ENCODE assay signal across 8 cellular contexts in the genomic region with DNA sequence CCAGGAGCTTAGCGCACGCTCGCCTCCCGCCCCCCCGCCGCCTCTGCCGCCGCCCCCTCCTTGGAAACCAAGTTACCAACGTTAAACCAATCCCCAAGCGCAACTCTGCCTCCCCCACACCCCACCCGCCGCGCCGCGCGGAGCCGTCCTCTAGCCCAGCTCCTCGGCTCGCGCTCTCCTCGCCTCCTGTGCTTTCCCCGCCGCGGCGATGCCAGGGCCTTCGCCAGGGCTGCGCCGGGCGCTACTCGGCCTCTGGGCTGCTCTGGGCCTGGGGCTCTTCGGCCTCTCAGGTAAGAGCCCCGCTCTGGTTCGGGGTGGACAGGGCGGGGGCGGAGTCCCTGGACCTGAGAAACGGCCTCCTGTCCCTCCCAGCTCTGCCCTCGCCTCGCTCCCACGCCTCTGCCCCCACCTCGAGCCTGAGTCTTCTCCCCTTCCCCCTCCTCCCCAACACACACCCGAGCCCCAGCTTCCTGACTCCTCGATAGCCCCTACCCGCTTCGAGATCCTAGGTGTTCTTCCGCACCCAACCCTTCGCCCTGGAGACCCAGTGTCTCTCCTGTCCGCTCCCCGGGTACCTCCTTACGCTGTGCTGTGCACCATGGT. TPM values are rescaled to one million over a fixed set of nuclear protein-coding genes. Genes with fewer than 3 reads are reported as not detected.
A peak's percentile ranks its signal among the peaks of the same experiment; 100 is the strongest.
DNase-seq lines count a peak whose midpoint lies in the region; ATAC-seq and TF ChIP-seq lines count a peak whose summit lies in the region.

A gene with protein sequence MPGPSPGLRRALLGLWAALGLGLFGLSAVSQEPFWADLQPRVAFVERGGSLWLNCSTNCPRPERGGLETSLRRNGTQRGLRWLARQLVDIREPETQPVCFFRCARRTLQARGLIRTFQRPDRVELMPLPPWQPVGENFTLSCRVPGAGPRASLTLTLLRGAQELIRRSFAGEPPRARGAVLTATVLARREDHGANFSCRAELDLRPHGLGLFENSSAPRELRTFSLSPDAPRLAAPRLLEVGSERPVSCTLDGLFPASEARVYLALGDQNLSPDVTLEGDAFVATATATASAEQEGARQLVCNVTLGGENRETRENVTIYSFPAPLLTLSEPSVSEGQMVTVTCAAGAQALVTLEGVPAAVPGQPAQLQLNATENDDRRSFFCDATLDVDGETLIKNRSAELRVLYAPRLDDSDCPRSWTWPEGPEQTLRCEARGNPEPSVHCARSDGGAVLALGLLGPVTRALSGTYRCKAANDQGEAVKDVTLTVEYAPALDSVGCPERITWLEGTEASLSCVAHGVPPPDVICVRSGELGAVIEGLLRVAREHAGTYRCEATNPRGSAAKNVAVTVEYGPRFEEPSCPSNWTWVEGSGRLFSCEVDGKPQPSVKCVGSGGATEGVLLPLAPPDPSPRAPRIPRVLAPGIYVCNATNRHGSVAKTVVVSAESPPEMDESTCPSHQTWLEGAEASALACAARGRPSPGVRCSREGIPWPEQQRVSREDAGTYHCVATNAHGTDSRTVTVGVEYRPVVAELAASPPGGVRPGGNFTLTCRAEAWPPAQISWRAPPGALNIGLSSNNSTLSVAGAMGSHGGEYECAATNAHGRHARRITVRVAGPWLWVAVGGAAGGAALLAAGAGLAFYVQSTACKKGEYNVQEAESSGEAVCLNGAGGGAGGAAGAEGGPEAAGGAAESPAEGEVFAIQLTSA (plus strand): TSS at position 117 of the 603 bp plus-strand sequence. CDS start 92 bp downstream, at position 209.

- H3K36me3 ChIP-seq in CD4-positive, CD25-positive, alpha-beta regulatory T cell (ENCODE audit: control insufficient read depth, insufficient read depth, low read length), result peaks cover 7% of the 10 kb centered on the region
- peaks cover 16% of the 10 kb centered on the region; the same call in 1 of the 2 replicates for H3K36me3 ChIP-seq in IMR-90 (ENCODE audit: control insufficient read depth, insufficient read depth, low read length)
- H3K36me3 ChIP-seq in skeletal muscle satellite cell (ENCODE audit: insufficient read depth, low read length), result no peaks in the 10 kb centered on the region

- no peak for ATAC-seq in CD4-positive, CD25-positive, alpha-beta regulatory T cell (ENCODE audit: low read depth in 2 of 2)
- ATAC-seq in IMR-90 (ENCODE audit: low read depth), result peak; percentile 10
- no peak for ATAC-seq in GM21381 (IDR thresholded peaks at IDR 0.05; ENCODE audit: unreplicated experiment)
- no peak for ATAC-seq in HG02852 (IDR thresholded peaks at IDR 0.05; ENCODE audit: unreplicated experiment)

- intact Hi-C loops in IMR-90 (cut with micrococcal nuclease), result no loop called here
- intact Hi-C loops in activated CD4-positive, alpha-beta memory T cell treated with anti-CD3 and anti-CD28 coated beads for 36 hours (cut with micrococcal nuclease), result loop anchor here (1.0 to 5.0 kb wide), 2 partner anchors 21 to 277 kb away; a partner anchor contains a TSS

- H2BK120ac ChIP-seq in IMR-90 (ENCODE audit: low read depth, low read length), result peak within 1 kb of the TSS; percentile 26

- POLR2A ChIA-PET in IMR-90 (lab: Charles Lee; ENCODE audit: unreplicated experiment), result interaction anchor here (0.7 to 1.0 kb wide), 2 partner anchors 16 to 17 kb away, joined by 3 read pairs; no protein-coding TSS in a partner anchor
- POLR2A ChIA-PET in activated CD4-positive, alpha-beta memory T cell treated with anti-CD3 and anti-CD28 coated beads for 36 hours (lab: Charles Lee), result interaction anchor here (0.5 to 4.0 kb wide), 4 partner anchors 19 to 167 kb away, joined by 3 to 47 read pairs (median 5); a partner anchor contains a TSS

- peaks cover 12% of the 10 kb centered on the region for H3K36me3 Mint-ChIP-seq in CD4-positive, CD25-positive, alpha-beta regulatory T cell
- peaks cover 17% of the 10 kb centered on the region for H3K36me3 Mint-ChIP-seq in activated CD4-positive, alpha-beta memory T cell treated with anti-CD3 and anti-CD28 coated beads for 36 hours

- CTCF ChIA-PET in IMR-90 (lab: Yijun Ruan, JAX), result interaction anchor here (0.8 kb wide), 1 partner anchor 99 kb away, joined by 3 read pairs; no protein-coding TSS in a partner anchor
- CTCF ChIA-PET in activated CD4-positive, alpha-beta memory T cell treated with anti-CD3 and anti-CD28 coated beads for 36 hours (lab: Charles Lee), result interaction anchor here (0.5 to 6.5 kb wide), 12 partner anchors 12 to 146 kb away, joined by 3 to 57 read pairs (median 5); a partner anchor contains a TSS

- no peak within 1 kb of the TSS for H3K27ac ChIP-seq in CD4-positive, CD25-positive, alpha-beta regulatory T cell (ENCODE audit: insufficient read depth, low read length, poor library complexity, severe bottlenecking)
- peak within 1 kb of the TSS; percentile 47 for H3K27ac ChIP-seq in IMR-90 (ENCODE audit: insufficient read depth, low read length)

- H2BK20ac ChIP-seq in IMR-90 (ENCODE audit: low read depth, low read length), result 0 out of 2 replicates have a peak within 1 kb of the TSS, but pooled peaks have one; percentile 46

- H3K56ac ChIP-seq in IMR-90 (ENCODE audit: extremely low read depth, insufficient read depth, low read length), result no peak within 1 kb of the TSS

- H3K27me3 Mint-ChIP-seq in CD4-positive, CD25-positive, alpha-beta regulatory T cell, result peaks cover 77% of the 10 kb centered on the region
- H3K27me3 Mint-ChIP-seq in activated CD4-positive, alpha-beta memory T cell treated with anti-CD3 and anti-CD28 coated beads for 36 hours, result peaks cover 67% of the 10 kb centered on the region

- TF ChIP-seq POLR2A in IMR-90 (IDR thresholded peaks at IDR 0.05; ENCODE audit: low read depth, low read length), result no peak

- in situ Hi-C loops in IMR-90 (cut with MboI; ENCODE audit: low sequenced_read_pairs), result no loop called here

- peak within 1 kb of the TSS; percentile 77 for H3K14ac ChIP-seq in IMR-90 (replicated peaks; ENCODE audit: low read depth, low read length)

- no peak within 1 kb of the TSS for H3K4me3 ChIP-seq in CD4-positive, CD25-positive, alpha-beta regulatory T cell (ENCODE audit: low read depth, low read length)
- H3K4me3 ChIP-seq in IMR-90 (ENCODE audit: insufficient read depth, low read depth, low read length) (peak within 1 kb of the TSS; percentile 77), fibroblast of pulmonary artery (replicated peaks; ENCODE audit: low read depth, low read length) (peak within 1 kb of the TSS; percentile 54), skeletal muscle satellite cell (ENCODE audit: low read length) (peak within 1 kb of the TSS; percentile 68)

- peaks cover 0 to 84% (median 26%) of the 10 kb centered on the region in 4 donors for H3K4me1 Mint-ChIP-seq in CD4-positive, CD25-positive, alpha-beta regulatory T cell
- H3K4me1 Mint-ChIP-seq in activated CD4-positive, alpha-beta memory T cell treated with anti-CD3 and anti-CD28 coated beads for 36 hours (ENCODE audit: low read depth), result peaks cover 74% of the 10 kb centered on the region

- H3K4me1 ChIP-seq in CD4-positive, CD25-positive, alpha-beta regulatory T cell (ENCODE audit: control insufficient read depth, insufficient read depth, low read length, poor library complexity, severe bottlenecking), result peaks cover 85% of the 10 kb centered on the region
- H3K4me1 ChIP-seq in IMR-90 (ENCODE audit: control insufficient read depth, insufficient read depth, low read length), result peaks cover 24% of the 10 kb centered on the region
- H3K4me1 ChIP-seq in skeletal muscle satellite cell (ENCODE audit: control insufficient read depth, insufficient read depth, low read length), result peaks cover 39% of the 10 kb centered on the region

- peaks cover 0 to 4% (median 0%) of the 10 kb centered on the region in 7 donors for H3K9me3 Mint-ChIP-seq in CD4-positive, CD25-positive, alpha-beta regulatory T cell
- no peaks in the 10 kb centered on the region for H3K9me3 Mint-ChIP-seq in activated CD4-positive, alpha-beta memory T cell treated with anti-CD3 and anti-CD28 coated beads for 36 hours

- H3K9me3 ChIP-seq in CD4-positive, CD25-positive, alpha-beta regulatory T cell (ENCODE audit: control insufficient read depth in 2 of 2, low read length in 2 of 2), result no peaks in the 10 kb centered on the region
- no peaks in the 10 kb centered on the region for H3K9me3 ChIP-seq in IMR-90 (ENCODE audit: control insufficient read depth, insufficient read depth, low read length)
- H3K9me3 ChIP-seq in skeletal muscle satellite cell (replicated peaks; ENCODE audit: low read length), result no peaks in the 10 kb centered on the region

- peak within 1 kb of the TSS; percentile 41; the same call in 1 of the 2 replicates for H4K91ac ChIP-seq in IMR-90 (ENCODE audit: insufficient read depth, low read depth, low read length)

- peak within 1 kb of the TSS; percentile 64; the same call in 1 of the 2 replicates for H3K23ac ChIP-seq in IMR-90 (ENCODE audit: low read depth, low read length)

- peak within 1 kb of the TSS; percentile 59 to 82 for H4K8ac ChIP-seq in IMR-90 (ENCODE audit: low read depth in 2 of 2, low read length in 2 of 2)

- DNase-seq in CD4-positive, CD25-positive, alpha-beta regulatory T cell, result peak in 1 of 3 donors; percentile 27
- DNase-seq in IMR-90 (peak; percentile 42), fibroblast of pulmonary artery (ENCODE audit: low read depth) (no peak), kidney tubule cell (ENCODE audit: low spot score) (no peak)
- DNase-seq in activated CD4-positive, alpha-beta memory T cell treated with anti-CD3 and anti-CD28 coated beads for 36 hours, result peak; percentile 51

- peak within 1 kb of the TSS; percentile 92 for H2AFZ ChIP-seq in IMR-90 (replicated peaks; ENCODE audit: low read length, poor library complexity)

- no peak for TF ChIP-seq CTCF in IMR-90 (conservative IDR thresholded peaks at IDR 0.05; ENCODE audit: low read depth, low read length)
- TF ChIP-seq CTCF in fibroblast of pulmonary artery (IDR thresholded peaks at IDR 0.05; ENCODE audit: low read length, missing control alignments), result no peak

- H3K27me3 ChIP-seq in CD4-positive, CD25-positive, alpha-beta regulatory T cell (ENCODE audit: control insufficient read depth, insufficient read depth, low read length), result peaks cover 8% of the 10 kb centered on the region
- no peaks in the 10 kb centered on the region; the same call in 1 of the 2 replicates for H3K27me3 ChIP-seq in IMR-90 (ENCODE audit: control insufficient read depth, insufficient read depth, low read length)
- peaks cover 75% of the 10 kb centered on the region for H3K27me3 ChIP-seq in skeletal muscle satellite cell (ENCODE audit: control insufficient read depth, insufficient read depth, low read length)

- TF ChIP-seq RAD21 in IMR-90 (IDR thresholded peaks at IDR 0.05; ENCODE audit: low read length), result no peak

- H3K18ac ChIP-seq in IMR-90 (ENCODE audit: low read depth, low read length), result peak within 1 kb of the TSS; percentile 47

- peak within 1 kb of the TSS; percentile 58 for H2BK5ac ChIP-seq in IMR-90 (ENCODE audit: low read depth, low read length, poor library complexity, severe bottlenecking)

- H2BK15ac ChIP-seq in IMR-90 (ENCODE audit: low read depth, low read length), result peak within 1 kb of the TSS; percentile 73; the same call in 1 of the 3 replicates

- H3K9ac ChIP-seq in IMR-90 (ENCODE audit: low read depth, low read length) (peak within 1 kb of the TSS; percentile 45), skeletal muscle satellite cell (ENCODE audit: low read depth, low read length) (no peak within 1 kb of the TSS)

- H4K5ac ChIP-seq in IMR-90 (ENCODE audit: low read depth, low read length), result peak within 1 kb of the TSS; percentile 32; the same call in 1 of the 2 replicates

- peak within 1 kb of the TSS; percentile 86; the same call in 1 of the 2 replicates for H2AK5ac ChIP-seq in IMR-90 (ENCODE audit: low read depth, low read length)

- peaks cover 12% of the 10 kb centered on the region for H3K9me1 ChIP-seq in IMR-90 (ENCODE audit: insufficient read depth, low read length)

- H2AK9ac ChIP-seq in IMR-90 (replicated peaks; ENCODE audit: low read depth, low read length, poor library complexity), result peak within 1 kb of the TSS; percentile 88

- H3K79me1 ChIP-seq in IMR-90 (ENCODE audit: low read depth in 1 of 2, low read length in 2 of 2), result peaks cover 0 to 4% of the 10 kb centered on the region in 2 experiments; a peak in 1 of 4 replicates

- 0 out of 2 replicates have a peak, but pooled peaks cover 2% of the 10 kb centered on the region for H4K20me1 ChIP-seq in IMR-90 (ENCODE audit: insufficient read depth, low read length)

- H3K4me3 Mint-ChIP-seq in CD4-positive, CD25-positive, alpha-beta regulatory T cell, result peak within 1 kb of the TSS; percentile 82 to 92 (median 86)
- peak within 1 kb of the TSS; percentile 68 for H3K4me3 Mint-ChIP-seq in activated CD4-positive, alpha-beta memory T cell treated with anti-CD3 and anti-CD28 coated beads for 36 hours

- H3K4me2 ChIP-seq in IMR-90 (ENCODE audit: low read depth, low read length) (peak within 1 kb of the TSS; percentile 96), skeletal muscle satellite cell (ENCODE audit: low read length) (peak within 1 kb of the TSS; percentile 93)

- 4% methylated on average over 18 of the region's 49 CpGs; no CpG with 5 or more reads in 1 of the 2 experiments for WGBS in IMR-90 (ENCODE audit: extremely low coverage in 2 of 2, insufficient read length in 1 of 2), 2 experiments

- dilution Hi-C loops in IMR-90 (cut with HindIII; ENCODE audit: low sequenced_read_pairs, unreplicated experiment), result no loop called here

- H3K4ac ChIP-seq in IMR-90 (ENCODE audit: low read depth, low read length), result peak within 1 kb of the TSS; percentile 72

- H3K27ac Mint-ChIP-seq in CD4-positive, CD25-positive, alpha-beta regulatory T cell, result peak within 1 kb of the TSS in 2 of 3 donors; percentile 32 to 55
- peak within 1 kb of the TSS; percentile 24 for H3K27ac Mint-ChIP-seq in activated CD4-positive, alpha-beta memory T cell treated with anti-CD3 and anti-CD28 coated beads for 36 hours

- BruUV-seq in IMR-90 (replicated peaks; lab: Mats Ljungman, UMichigan), result no TSS peak

RNA-seq across cellular contexts. Expression of the gene that starts here (rescaled TPM):
- 0.20 TPM for total RNA-seq in CD4-positive, CD25-positive, alpha-beta regulatory T cell
- polyA plus RNA-seq in CD4-positive, CD25-positive, alpha-beta regulatory T cell, result not detected
- total RNA-seq in IMR-90 (2012; rRNA removed), result 2.5 and 3.0 TPM in 2 replicates
- polyA plus RNA-seq in IMR-90 (2012; rRNA removed), result 23.9 and 26.5 TPM in 2 replicates
- 13.1 and 22.4 TPM in 2 replicates for polyA plus RNA-seq in IMR-90 (2012; cell fraction: cytosol; rRNA removed)
- polyA plus RNA-seq in IMR-90 (2012; cell fraction: nucleus; rRNA removed; ENCODE audit: low replicate concordance), result 107 and 283 TPM in 2 replicates
- 1 to 10 TPM; 1.1 to 1.3 TPM for total RNA-seq in activated CD4-positive, alpha-beta memory T cell treated with anti-CD3 and anti-CD28 coated beads for 36 hours
- 0.22 and 0.76 TPM in 2 replicates for total RNA-seq in skeletal muscle satellite cell (2012; rRNA removed)

Comparison
In these comparisons a context has a peak if more than half of its experiments do, and no peak if none do; other contexts are left out.
1. RNA of the gene that starts here (polyA plus RNA-seq): 13.1 to 283 TPM in IMR-90; not detected in CD4-positive, CD25-positive, alpha-beta regulatory T cell; every median in the first group is over 10 times any median in the second.
2. DNase-seq: peak in IMR-90 (single experiment) and activated CD4-positive, alpha-beta memory T cell treated with anti-CD3 and anti-CD28 coated beads for 36 hours (single experiment); none in fibroblast of pulmonary artery (single experiment) and kidney tubule cell (single experiment).